In genomic region chr3:149215474-149215873, GRCh38 we compare ENCODE assay signal across 1 cellular context.
TF ChIP-seq lines count a peak whose summit lies in the region.

No MANE protein-coding gene starts in this region.

TF ChIP-seq in HepG2, 621 proteins besides CTCF, POLR2A, EP300 and RAD21 (continued from another document and continues in another):
- TF ChIP-seq ZNF318 (CRISPR knock-in tag; IDR thresholded peaks at IDR 0.05) (no peak), KLF12 (CRISPR knock-in tag; IDR thresholded peaks at IDR 0.05; ENCODE audit: borderline replicate concordance) (no peak), ZNF646 (CRISPR knock-in tag; IDR thresholded peaks at IDR 0.05) (no peak), NR3C1 (CRISPR knock-in tag; IDR thresholded peaks at IDR 0.05) (no peak), ZNF878 (CRISPR knock-in tag; IDR thresholded peaks at IDR 0.05) (peak; percentile 30; the same call in 1 of the 2 replicates), PAF1 (CRISPR knock-in tag; IDR thresholded peaks at IDR 0.05) (no peak), ZNF280B (CRISPR knock-in tag; IDR thresholded peaks at IDR 0.05; ENCODE audit: borderline replicate concordance) (no peak), SALL2 (CRISPR knock-in tag; IDR thresholded peaks at IDR 0.05) (no peak), KDM6A (CRISPR knock-in tag; IDR thresholded peaks at IDR 0.05; ENCODE audit: low read depth) (no peak), TARDBP (CRISPR knock-in tag; IDR thresholded peaks at IDR 0.05) (peak; percentile 17; the same call in 1 of the 2 replicates), ZMYM4 (CRISPR knock-in tag; IDR thresholded peaks at IDR 0.05) (no peak), ZKSCAN5 (CRISPR knock-in tag; IDR thresholded peaks at IDR 0.05) (no peak), CHD2 (IDR thresholded peaks at IDR 0.05; ENCODE audit: low read depth, low read length) (no peak), TCF7 (IDR thresholded peaks at IDR 0.05; ENCODE audit: low read depth) (peak; percentile 56), ATF5 (CRISPR knock-in tag; IDR thresholded peaks at IDR 0.05; ENCODE audit: low read depth) (no peak), ZNF263 (CRISPR knock-in tag; IDR thresholded peaks at IDR 0.05) (no peak), SMYD3 (CRISPR knock-in tag; IDR thresholded peaks at IDR 0.05) (no peak), AHR (CRISPR knock-in tag; IDR thresholded peaks at IDR 0.05) (no peak), ATF4 (CRISPR knock-in tag; IDR thresholded peaks at IDR 0.05) (peak in 1 of 2 experiments; percentile 24; a peak in 1 of 4 replicates), ZNF660 (CRISPR knock-in tag; IDR thresholded peaks at IDR 0.05; ENCODE audit: borderline replicate concordance, low read depth) (no peak), ZBTB7B (CRISPR knock-in tag; IDR thresholded peaks at IDR 0.05) (no peak), NCOA2 (CRISPR knock-in tag; IDR thresholded peaks at IDR 0.05) (peak; percentile 83), ZNF296 (CRISPR knock-in tag; conservative IDR thresholded peaks at IDR 0.05) (no peak), DNMT1 (CRISPR knock-in tag; IDR thresholded peaks at IDR 0.05) (no peak), ZNF746 (CRISPR knock-in tag; IDR thresholded peaks at IDR 0.05) (no peak), KLF9 (CRISPR knock-in tag; IDR thresholded peaks at IDR 0.05; ENCODE audit: low read depth) (no peak), ZNF260 (CRISPR knock-in tag; IDR thresholded peaks at IDR 0.05; ENCODE audit: borderline replicate concordance, low read depth) (no peak), GLMP (CRISPR knock-in tag; IDR thresholded peaks at IDR 0.05; ENCODE audit: borderline replicate concordance) (no peak), GPBP1L1 (CRISPR knock-in tag; IDR thresholded peaks at IDR 0.05) (no peak), ISL2 (CRISPR knock-in tag; IDR thresholded peaks at IDR 0.05) (peak; percentile 34; the same call in 1 of the 2 replicates), MAX (IDR thresholded peaks at IDR 0.05) (no peak), ZNF724P (CRISPR knock-in tag; IDR thresholded peaks at IDR 0.05; ENCODE audit: borderline replicate concordance) (no peak), PBX2 (CRISPR knock-in tag; IDR thresholded peaks at IDR 0.05) (no peak), ZSCAN20 (CRISPR knock-in tag; IDR thresholded peaks at IDR 0.05; ENCODE audit: borderline replicate concordance) (no peak), RBFOX2 (IDR thresholded peaks at IDR 0.05; ENCODE audit: low read depth, low read length) (peak; percentile 38; the same call in 1 of the 2 replicates), PREB (CRISPR knock-in tag; IDR thresholded peaks at IDR 0.05) (no peak), TBL1XR1 (IDR thresholded peaks at IDR 0.05; ENCODE audit: borderline replicate concordance, low read length, partially characterized antibody) (no peak)
